In the genomic region with DNA sequence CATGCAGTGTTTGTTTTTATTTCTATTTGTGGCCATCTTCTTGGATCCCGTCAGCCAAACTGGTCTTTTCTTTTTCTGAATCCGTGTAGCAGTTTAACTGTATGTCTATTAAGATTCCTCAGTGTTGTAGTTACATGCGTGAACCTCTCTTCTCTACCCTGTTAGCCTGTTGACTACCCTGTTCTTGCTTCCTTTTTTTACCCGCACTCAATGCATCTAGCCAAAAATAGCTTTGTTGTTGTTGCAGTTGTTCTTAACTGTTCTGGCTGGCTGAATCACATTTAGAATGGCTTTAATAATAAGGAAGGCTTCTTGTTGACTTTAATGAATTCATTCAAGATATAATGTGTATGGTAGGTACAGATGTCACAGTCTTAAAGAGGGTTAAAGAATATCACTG, we compare ENCODE assay signal across 14 cellular contexts.
DNase-seq lines count a peak whose midpoint lies in the region; ATAC-seq, FAIRE-seq and TF ChIP-seq lines count a peak whose summit lies in the region.
"Had no signal": no experiment of that assay in that cellular context is flagged by ENCODE, and none has a peak within 500 bp of the region (broad histone marks: within the 10 kb centered on the region; RNA-seq: fewer than 3 reads in every experiment).

No MANE protein-coding gene starts in this region.

- no peak for TF ChIP-seq CTCF in heart right ventricle (IDR thresholded peaks at IDR 0.05)

- FAIRE-seq in GM12892 (lab: Jason Lieb, UNC) (peak; percentile 95), frontal cortex (lab: Jason Lieb, UNC) (no peak)

- peaks cover 49 to 64% (median 51%) of the 10 kb centered on the region in 3 donors for H3K4me1 Mint-ChIP-seq in IgD-negative memory B cell
- H3K4me1 Mint-ChIP-seq: activated naive CD4-positive, alpha-beta T cell treated with anti-CD3 and anti-CD28 coated beads, Interleukin-2, amount 10 ng/mL, durations not matched to agents 7 days and 5 days had no signal

- peak overlapping the region; percentile 27 to 97 (median 80) for H3K27ac Mint-ChIP-seq in IgD-negative memory B cell
- H3K27ac Mint-ChIP-seq: activated naive CD4-positive, alpha-beta T cell treated with anti-CD3 and anti-CD28 coated beads, Interleukin-2, amount 10 ng/mL, durations not matched to agents 7 days and 5 days had no signal

- H3K9me3 ChIP-seq in heart right ventricle = no peaks in the 10 kb centered on the region

- H3K27me3 ChIP-seq in heart right ventricle (no peaks in the 10 kb centered on the region), H7 (ENCODE audit: control insufficient read depth, insufficient read depth, low read length) (no peaks in the 10 kb centered on the region)

- TF ChIP-seq POLR2A in GM12892 (IDR thresholded peaks at IDR 0.05; ENCODE audit: low read depth, low read length) = no peak

- peaks cover 16% of the 10 kb centered on the region for H3K36me3 Mint-ChIP-seq in IgD-negative memory B cell

- no peaks in the 10 kb centered on the region for H3K27me3 Mint-ChIP-seq in IgD-negative memory B cell
- H3K27me3 Mint-ChIP-seq: activated naive CD4-positive, alpha-beta T cell treated with anti-CD3 and anti-CD28 coated beads, Interleukin-2, amount 10 ng/mL, durations not matched to agents 7 days and 5 days had no signal

- peak overlapping the region in 9 of 10 donors; percentile 16 to 84 (median 72) for H3K27ac ChIP-seq in heart right ventricle

- peak overlapping the region; percentile 8 to 92 (median 82) for H3K4me3 Mint-ChIP-seq in IgD-negative memory B cell
- H3K4me3 Mint-ChIP-seq: activated naive CD4-positive, alpha-beta T cell treated with anti-CD3 and anti-CD28 coated beads, Interleukin-2, amount 10 ng/mL, durations not matched to agents 7 days and 5 days had no signal

- no peaks in the 10 kb centered on the region for H3K9me3 Mint-ChIP-seq in IgD-negative memory B cell
- H3K9me3 Mint-ChIP-seq: activated naive CD4-positive, alpha-beta T cell treated with anti-CD3 and anti-CD28 coated beads, Interleukin-2, amount 10 ng/mL, durations not matched to agents 7 days and 5 days had no signal

- DNase-seq in GM12892 (ENCODE audit: insufficient read length) (peak; percentile 15), heart right ventricle (no peak), T-helper 9 cell (no peak), frontal cortex (ENCODE audit: low spot score in 2 of 2) (no peak), H7 (no peak), OCI-M2 (lab: John Stamatoyannopoulos, UW; ENCODE audit: unreplicated experiment) (no peak)
- DNase-seq: activated CD4-positive, alpha-beta T cell treated with anti-CD3 and anti-CD28 coated beads, Interleukin-2, amount 50 U/mL, for 1 hour; activated naive CD4-positive, alpha-beta T cell treated with anti-CD3 and anti-CD28 coated beads, Interleukin-2, amount 10 ng/mL, durations not matched to agents 7 days and 5 days; GOT3; mesendoderm; NCI-H1694; SHP77 had no signal

- ATAC-seq in GM21619 (IDR thresholded peaks at IDR 0.05; ENCODE audit: unreplicated experiment) = peak; percentile 70
- ATAC-seq in heart right ventricle = peak in 6 of 8 donors; percentile 42 to 80 (median 75)

- H3K4me3 ChIP-seq in heart right ventricle = no peak overlapping the region
- H3K4me3 ChIP-seq in H7 (ENCODE audit: insufficient read depth, low read depth, low read length) = no peak overlapping the region

- H3K4me1 ChIP-seq in heart right ventricle = peaks cover 0 to 58% (median 22%) of the 10 kb centered on the region in 9 donors

- H3K36me3 ChIP-seq in heart right ventricle (peaks cover 0 to 5% (median 0%) of the 10 kb centered on the region in 9 donors), H7 (replicated peaks; ENCODE audit: control insufficient read depth, insufficient read depth, low read length) (no peaks in the 10 kb centered on the region)

- WGBS in heart right ventricle, 2 donors = 46 to 51% methylated on average over 4 of the region's 4 CpGs

- intact Hi-C loops in heart right ventricle (cut with DNase I) = loop anchor here in 1 of 10 donors (5.0 kb wide), 1 partner anchor 33 kb away; no protein-coding TSS in a partner anchor
